In the genomic region with DNA sequence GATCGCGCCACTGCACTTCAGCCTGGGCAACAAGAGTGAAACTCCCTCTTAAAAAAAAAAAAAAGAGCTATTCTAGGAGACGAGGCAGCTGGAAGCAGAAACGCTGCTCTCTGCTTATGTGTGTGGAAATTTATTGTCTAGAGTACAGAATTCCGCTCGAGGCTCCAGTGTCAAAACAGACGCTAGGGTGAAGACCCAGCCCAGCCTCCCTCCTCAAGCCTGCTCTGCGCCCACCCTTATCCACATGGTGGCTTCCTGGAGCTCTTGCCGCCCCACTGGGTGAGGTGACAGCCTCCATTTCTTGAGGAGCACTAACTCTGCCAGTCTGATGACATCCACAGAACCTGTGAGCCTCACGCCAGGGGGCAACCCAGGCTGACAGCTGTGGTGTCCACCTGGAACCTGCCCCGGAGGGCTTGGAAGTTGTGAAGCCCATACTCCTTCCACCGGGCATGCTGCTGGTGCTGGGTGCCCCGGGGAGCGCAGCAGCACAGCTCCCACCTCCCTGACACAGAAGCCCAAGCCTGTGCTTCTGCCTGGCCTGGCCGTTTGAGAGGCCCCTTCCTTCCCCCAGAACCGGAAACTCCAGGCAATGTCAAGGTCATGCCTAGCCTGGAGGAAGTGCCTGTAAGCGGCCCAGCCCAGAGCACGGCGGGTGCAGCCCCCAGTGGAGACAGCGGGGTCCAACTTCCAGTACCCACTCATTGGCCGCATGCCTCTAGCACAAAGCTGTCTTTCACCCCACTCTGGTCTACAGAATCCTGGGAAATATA, we compare ENCODE assay signal across 1 cellular context.
TF ChIP-seq lines count a peak whose summit lies in the region.

No MANE protein-coding gene starts in this region.

TF ChIP-seq in HepG2, 621 proteins besides CTCF, POLR2A, EP300 and RAD21 (continued from another document and continues in another):
- TF ChIP-seq, protein P1, sequence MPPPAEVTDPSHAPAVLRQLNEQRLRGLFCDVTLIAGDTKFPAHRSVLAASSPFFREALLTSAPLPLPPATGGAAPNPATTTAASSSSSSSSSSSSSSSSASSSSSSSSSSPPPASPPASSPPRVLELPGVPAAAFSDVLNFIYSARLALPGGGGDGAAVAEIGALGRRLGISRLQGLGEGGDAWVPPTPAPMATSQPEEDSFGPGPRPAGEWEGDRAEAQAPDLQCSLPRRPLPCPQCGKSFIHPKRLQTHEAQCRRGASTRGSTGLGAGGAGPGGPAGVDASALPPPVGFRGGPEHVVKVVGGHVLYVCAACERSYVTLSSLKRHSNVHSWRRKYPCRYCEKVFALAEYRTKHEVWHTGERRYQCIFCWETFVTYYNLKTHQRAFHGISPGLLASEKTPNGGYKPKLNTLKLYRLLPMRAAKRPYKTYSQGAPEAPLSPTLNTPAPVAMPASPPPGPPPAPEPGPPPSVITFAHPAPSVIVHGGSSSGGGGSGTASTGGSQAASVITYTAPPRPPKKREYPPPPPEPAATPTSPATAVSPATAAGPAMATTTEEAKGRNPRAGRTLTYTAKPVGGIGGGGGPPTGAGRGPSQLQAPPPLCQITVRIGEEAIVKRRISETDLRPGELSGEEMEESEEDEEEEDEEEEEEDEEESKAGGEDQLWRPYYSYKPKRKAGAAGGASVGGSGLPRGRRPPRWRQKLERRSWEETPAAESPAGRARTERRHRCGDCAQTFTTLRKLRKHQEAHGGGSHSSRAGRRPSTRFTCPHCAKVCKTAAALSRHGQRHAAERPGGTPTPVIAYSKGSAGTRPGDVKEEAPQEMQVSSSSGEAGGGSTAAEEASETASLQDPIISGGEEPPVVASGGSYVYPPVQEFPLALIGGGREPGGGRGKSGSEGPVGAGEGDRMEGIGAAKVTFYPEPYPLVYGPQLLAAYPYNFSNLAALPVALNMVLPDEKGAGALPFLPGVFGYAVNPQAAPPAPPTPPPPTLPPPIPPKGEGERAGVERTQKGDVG (CRISPR knock-in tag; IDR thresholded peaks at IDR 0.05; ENCODE audit: borderline replicate concordance), result peak; percentile 87; the same call in 1 of the 2 replicates
- TF ChIP-seq, protein P2, sequence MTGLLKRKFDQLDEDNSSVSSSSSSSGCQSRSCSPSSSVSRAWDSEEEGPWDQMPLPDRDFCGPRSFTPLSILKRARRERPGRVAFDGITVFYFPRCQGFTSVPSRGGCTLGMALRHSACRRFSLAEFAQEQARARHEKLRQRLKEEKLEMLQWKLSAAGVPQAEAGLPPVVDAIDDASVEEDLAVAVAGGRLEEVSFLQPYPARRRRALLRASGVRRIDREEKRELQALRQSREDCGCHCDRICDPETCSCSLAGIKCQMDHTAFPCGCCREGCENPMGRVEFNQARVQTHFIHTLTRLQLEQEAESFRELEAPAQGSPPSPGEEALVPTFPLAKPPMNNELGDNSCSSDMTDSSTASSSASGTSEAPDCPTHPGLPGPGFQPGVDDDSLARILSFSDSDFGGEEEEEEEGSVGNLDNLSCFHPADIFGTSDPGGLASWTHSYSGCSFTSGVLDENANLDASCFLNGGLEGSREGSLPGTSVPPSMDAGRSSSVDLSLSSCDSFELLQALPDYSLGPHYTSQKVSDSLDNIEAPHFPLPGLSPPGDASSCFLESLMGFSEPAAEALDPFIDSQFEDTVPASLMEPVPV (CRISPR knock-in tag; IDR thresholded peaks at IDR 0.05), result no peak
- TF ChIP-seq, protein P3, sequence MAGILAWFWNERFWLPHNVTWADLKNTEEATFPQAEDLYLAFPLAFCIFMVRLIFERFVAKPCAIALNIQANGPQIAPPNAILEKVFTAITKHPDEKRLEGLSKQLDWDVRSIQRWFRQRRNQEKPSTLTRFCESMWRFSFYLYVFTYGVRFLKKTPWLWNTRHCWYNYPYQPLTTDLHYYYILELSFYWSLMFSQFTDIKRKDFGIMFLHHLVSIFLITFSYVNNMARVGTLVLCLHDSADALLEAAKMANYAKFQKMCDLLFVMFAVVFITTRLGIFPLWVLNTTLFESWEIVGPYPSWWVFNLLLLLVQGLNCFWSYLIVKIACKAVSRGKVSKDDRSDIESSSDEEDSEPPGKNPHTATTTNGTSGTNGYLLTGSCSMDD (CRISPR knock-in tag; IDR thresholded peaks at IDR 0.05), result no peak
- TF ChIP-seq ZNF546 (CRISPR knock-in tag; conservative IDR thresholded peaks at IDR 0.05) (no peak), SCMH1 (CRISPR knock-in tag; IDR thresholded peaks at IDR 0.05; ENCODE audit: borderline replicate concordance) (no peak), HNRNPUL1 (IDR thresholded peaks at IDR 0.05; ENCODE audit: low read depth, low read length) (no peak), ZNF713 (CRISPR knock-in tag; IDR thresholded peaks at IDR 0.05) (no peak), TCF7L2 (IDR thresholded peaks at IDR 0.05; ENCODE audit: low read depth, low read length) (no peak), MTF2 (CRISPR knock-in tag; IDR thresholded peaks at IDR 0.05; ENCODE audit: borderline replicate concordance) (no peak), ZNF788 (CRISPR knock-in tag; IDR thresholded peaks at IDR 0.05; ENCODE audit: borderline replicate concordance) (peak; percentile 36; the same call in 1 of the 2 replicates), RORA (CRISPR knock-in tag; IDR thresholded peaks at IDR 0.05) (no peak), NFKBIZ (CRISPR knock-in tag; IDR thresholded peaks at IDR 0.05) (no peak), YEATS4 (CRISPR knock-in tag; IDR thresholded peaks at IDR 0.05; ENCODE audit: borderline replicate concordance) (no peak), MBNL3 (CRISPR knock-in tag; conservative IDR thresholded peaks at IDR 0.05) (no peak), JARID2 (CRISPR knock-in tag; IDR thresholded peaks at IDR 0.05; ENCODE audit: insufficient replicate concordance) (no peak), RARA (CRISPR knock-in tag; IDR thresholded peaks at IDR 0.05) (peak; percentile 74), CENPX (CRISPR knock-in tag; IDR thresholded peaks at IDR 0.05) (no peak), ZNF883 (CRISPR knock-in tag; IDR thresholded peaks at IDR 0.05; ENCODE audit: not compliant biosample characterization) (no peak), CBX1 (IDR thresholded peaks at IDR 0.05; ENCODE audit: low read depth) (no peak), ETV5 (CRISPR knock-in tag; IDR thresholded peaks at IDR 0.05; ENCODE audit: borderline replicate concordance) (peak; percentile 97)
- TF ChIP-seq, protein P4, sequence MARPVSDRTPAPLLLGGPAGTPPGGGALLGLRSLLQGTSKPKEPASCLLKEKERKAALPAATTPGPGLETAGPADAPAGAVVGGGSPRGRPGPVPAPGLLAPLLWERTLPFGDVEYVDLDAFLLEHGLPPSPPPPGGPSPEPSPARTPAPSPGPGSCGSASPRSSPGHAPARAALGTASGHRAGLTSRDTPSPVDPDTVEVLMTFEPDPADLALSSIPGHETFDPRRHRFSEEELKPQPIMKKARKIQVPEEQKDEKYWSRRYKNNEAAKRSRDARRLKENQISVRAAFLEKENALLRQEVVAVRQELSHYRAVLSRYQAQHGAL (CRISPR knock-in tag; IDR thresholded peaks at IDR 0.05; ENCODE audit: not compliant biosample characterization), result no peak
- TF ChIP-seq, protein P5, sequence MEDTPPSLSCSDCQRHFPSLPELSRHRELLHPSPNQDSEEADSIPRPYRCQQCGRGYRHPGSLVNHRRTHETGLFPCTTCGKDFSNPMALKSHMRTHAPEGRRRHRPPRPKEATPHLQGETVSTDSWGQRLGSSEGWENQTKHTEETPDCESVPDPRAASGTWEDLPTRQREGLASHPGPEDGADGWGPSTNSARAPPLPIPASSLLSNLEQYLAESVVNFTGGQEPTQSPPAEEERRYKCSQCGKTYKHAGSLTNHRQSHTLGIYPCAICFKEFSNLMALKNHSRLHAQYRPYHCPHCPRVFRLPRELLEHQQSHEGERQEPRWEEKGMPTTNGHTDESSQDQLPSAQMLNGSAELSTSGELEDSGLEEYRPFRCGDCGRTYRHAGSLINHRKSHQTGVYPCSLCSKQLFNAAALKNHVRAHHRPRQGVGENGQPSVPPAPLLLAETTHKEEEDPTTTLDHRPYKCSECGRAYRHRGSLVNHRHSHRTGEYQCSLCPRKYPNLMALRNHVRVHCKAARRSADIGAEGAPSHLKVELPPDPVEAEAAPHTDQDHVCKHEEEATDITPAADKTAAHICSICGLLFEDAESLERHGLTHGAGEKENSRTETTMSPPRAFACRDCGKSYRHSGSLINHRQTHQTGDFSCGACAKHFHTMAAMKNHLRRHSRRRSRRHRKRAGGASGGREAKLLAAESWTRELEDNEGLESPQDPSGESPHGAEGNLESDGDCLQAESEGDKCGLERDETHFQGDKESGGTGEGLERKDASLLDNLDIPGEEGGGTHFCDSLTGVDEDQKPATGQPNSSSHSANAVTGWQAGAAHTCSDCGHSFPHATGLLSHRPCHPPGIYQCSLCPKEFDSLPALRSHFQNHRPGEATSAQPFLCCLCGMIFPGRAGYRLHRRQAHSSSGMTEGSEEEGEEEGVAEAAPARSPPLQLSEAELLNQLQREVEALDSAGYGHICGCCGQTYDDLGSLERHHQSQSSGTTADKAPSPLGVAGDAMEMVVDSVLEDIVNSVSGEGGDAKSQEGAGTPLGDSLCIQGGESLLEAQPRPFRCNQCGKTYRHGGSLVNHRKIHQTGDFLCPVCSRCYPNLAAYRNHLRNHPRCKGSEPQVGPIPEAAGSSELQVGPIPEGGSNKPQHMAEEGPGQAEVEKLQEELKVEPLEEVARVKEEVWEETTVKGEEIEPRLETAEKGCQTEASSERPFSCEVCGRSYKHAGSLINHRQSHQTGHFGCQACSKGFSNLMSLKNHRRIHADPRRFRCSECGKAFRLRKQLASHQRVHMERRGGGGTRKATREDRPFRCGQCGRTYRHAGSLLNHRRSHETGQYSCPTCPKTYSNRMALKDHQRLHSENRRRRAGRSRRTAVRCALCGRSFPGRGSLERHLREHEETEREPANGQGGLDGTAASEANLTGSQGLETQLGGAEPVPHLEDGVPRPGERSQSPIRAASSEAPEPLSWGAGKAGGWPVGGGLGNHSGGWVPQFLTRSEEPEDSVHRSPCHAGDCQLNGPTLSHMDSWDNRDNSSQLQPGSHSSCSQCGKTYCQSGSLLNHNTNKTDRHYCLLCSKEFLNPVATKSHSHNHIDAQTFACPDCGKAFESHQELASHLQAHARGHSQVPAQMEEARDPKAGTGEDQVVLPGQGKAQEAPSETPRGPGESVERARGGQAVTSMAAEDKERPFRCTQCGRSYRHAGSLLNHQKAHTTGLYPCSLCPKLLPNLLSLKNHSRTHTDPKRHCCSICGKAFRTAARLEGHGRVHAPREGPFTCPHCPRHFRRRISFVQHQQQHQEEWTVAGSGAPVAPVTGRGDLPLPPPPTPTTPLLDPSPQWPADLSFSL (CRISPR knock-in tag; IDR thresholded peaks at IDR 0.05), result no peak
- TF ChIP-seq, protein P6, sequence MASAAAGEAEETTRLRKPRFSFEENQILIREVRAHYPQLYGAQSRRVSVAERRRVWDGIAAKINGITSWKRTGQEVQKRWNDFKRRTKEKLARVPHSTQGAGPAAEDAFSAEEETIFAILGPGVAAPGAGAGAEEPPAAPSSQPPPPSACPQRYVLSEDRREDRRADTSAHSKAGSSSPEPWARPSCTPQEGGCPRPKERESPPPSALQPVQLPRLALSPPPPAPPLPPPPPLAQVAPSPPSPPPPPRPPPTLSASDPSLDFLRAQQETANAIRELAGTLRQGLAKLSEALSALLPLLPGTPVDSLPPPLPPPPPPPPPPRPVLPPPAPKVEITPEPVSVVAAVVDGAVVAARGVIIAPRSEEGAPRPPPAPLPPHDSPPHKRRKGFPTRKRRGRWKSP (CRISPR knock-in tag; IDR thresholded peaks at IDR 0.05), result no peak
- TF ChIP-seq, protein P7, sequence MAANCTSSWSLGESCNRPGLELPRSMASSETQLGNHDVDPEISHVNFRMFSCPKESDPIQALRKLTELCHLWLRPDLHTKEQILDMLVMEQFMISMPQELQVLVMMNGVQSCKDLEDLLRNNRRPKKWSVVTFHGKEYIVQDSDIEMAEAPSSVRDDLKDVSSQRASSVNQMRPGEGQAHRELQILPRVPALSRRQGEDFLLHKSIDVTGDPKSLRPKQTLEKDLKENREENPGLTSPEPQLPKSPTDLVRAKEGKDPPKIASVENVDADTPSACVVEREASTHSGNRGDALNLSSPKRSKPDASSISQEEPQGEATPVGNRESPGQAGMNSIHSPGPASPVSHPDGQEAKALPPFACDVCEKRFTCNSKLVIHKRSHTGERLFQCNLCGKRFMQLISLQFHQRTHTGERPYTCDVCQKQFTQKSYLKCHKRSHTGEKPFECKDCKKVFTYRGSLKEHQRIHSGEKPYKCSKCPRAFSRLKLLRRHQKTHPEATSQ (CRISPR knock-in tag; IDR thresholded peaks at IDR 0.05; ENCODE audit: borderline replicate concordance), result no peak
- TF ChIP-seq, protein P8, sequence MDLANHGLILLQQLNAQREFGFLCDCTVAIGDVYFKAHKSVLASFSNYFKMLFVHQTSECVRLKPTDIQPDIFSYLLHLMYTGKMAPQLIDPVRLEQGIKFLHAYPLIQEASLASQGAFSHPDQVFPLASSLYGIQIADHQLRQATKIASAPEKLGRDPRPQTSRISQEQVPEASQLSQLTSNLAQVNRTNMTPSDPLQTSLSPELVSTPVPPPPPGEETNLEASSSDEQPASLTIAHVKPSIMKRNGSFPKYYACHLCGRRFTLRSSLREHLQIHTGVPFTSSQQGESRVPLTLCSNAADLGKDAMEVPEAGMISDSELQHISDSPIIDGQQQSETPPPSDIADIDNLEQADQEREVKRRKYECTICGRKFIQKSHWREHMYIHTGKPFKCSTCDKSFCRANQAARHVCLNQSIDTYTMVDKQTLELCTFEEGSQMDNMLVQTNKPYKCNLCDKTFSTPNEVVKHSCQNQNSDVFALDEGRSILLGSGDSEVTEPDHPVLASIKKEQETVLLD (CRISPR knock-in tag; IDR thresholded peaks at IDR 0.05; ENCODE audit: low read depth), result no peak
- TF ChIP-seq, protein P9, sequence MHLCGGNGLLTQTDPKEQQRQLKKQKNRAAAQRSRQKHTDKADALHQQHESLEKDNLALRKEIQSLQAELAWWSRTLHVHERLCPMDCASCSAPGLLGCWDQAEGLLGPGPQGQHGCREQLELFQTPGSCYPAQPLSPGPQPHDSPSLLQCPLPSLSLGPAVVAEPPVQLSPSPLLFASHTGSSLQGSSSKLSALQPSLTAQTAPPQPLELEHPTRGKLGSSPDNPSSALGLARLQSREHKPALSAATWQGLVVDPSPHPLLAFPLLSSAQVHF (CRISPR knock-in tag; IDR thresholded peaks at IDR 0.05), result no peak
- TF ChIP-seq, protein P10, sequence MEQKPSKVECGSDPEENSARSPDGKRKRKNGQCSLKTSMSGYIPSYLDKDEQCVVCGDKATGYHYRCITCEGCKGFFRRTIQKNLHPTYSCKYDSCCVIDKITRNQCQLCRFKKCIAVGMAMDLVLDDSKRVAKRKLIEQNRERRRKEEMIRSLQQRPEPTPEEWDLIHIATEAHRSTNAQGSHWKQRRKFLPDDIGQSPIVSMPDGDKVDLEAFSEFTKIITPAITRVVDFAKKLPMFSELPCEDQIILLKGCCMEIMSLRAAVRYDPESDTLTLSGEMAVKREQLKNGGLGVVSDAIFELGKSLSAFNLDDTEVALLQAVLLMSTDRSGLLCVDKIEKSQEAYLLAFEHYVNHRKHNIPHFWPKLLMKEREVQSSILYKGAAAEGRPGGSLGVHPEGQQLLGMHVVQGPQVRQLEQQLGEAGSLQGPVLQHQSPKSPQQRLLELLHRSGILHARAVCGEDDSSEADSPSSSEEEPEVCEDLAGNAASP (CRISPR knock-in tag; IDR thresholded peaks at IDR 0.05; ENCODE audit: borderline replicate concordance), result peak; percentile 26; the same call in 1 of the 2 replicates
- TF ChIP-seq, protein P11, sequence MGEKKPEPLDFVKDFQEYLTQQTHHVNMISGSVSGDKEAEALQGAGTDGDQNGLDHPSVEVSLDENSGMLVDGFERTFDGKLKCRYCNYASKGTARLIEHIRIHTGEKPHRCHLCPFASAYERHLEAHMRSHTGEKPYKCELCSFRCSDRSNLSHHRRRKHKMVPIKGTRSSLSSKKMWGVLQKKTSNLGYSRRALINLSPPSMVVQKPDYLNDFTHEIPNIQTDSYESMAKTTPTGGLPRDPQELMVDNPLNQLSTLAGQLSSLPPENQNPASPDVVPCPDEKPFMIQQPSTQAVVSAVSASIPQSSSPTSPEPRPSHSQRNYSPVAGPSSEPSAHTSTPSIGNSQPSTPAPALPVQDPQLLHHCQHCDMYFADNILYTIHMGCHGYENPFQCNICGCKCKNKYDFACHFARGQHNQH (CRISPR knock-in tag; IDR thresholded peaks at IDR 0.05), result peak; percentile 60
- TF ChIP-seq, protein P12, sequence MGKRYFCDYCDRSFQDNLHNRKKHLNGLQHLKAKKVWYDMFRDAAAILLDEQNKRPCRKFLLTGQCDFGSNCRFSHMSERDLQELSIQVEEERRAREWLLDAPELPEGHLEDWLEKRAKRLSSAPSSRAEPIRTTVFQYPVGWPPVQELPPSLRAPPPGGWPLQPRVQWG (CRISPR knock-in tag; IDR thresholded peaks at IDR 0.05; ENCODE audit: borderline replicate concordance, low read depth), result no peak
